16 cellular contexts compared by ENCODE assay signal in genomic region chr4:79578613-79579012, GRCh38.
"Had no signal": no experiment of that assay in that cellular context is flagged by ENCODE, and none has a peak within 500 bp of the region (broad histone marks: within the 10 kb centered on the region; RNA-seq: fewer than 3 reads in every experiment).

No MANE protein-coding gene starts in this region.

- H3K9me3 ChIP-seq: heart left ventricle, left ventricle myocardium inferior, pancreas, suprapubic skin had no signal

- H3K4me3 Mint-ChIP-seq: activated CD8-positive, alpha-beta T cell treated with anti-CD3 and anti-CD28 coated beads, Interleukin-2, amount 10 ng/mL, durations not matched to agents 7 days and 5 days; activated naive CD4-positive, alpha-beta T cell treated with anti-CD3 and anti-CD28 coated beads for 36 hours; activated T-helper 1 cell treated with anti-CD3 and anti-CD28 coated beads, Interleukin-12 subunit alpha, Interleukin-12 subunit beta, Interleukin-2, Interleukin-4 antibody, amounts not matched to agents 30 ng/mL and 10 ng/mL and 1 ng/mL, durations not matched to agents 14 hours and 24 hours and 36 hours; neural progenitor cell had no signal

- H3K4me1 Mint-ChIP-seq: neural progenitor cell had no signal

- H3K27ac ChIP-seq: cardiac muscle cell, heart left ventricle, left ventricle myocardium inferior, neural progenitor cell, pancreas, suprapubic skin, WERI-Rb-1 had no signal

- H3K36me3 Mint-ChIP-seq: neural progenitor cell had no signal

- H3K27ac Mint-ChIP-seq: activated CD8-positive, alpha-beta T cell treated with anti-CD3 and anti-CD28 coated beads, Interleukin-2, amount 10 ng/mL, durations not matched to agents 7 days and 5 days; activated naive CD4-positive, alpha-beta T cell treated with anti-CD3 and anti-CD28 coated beads for 36 hours; activated T-helper 1 cell treated with anti-CD3 and anti-CD28 coated beads, Interleukin-12 subunit alpha, Interleukin-12 subunit beta, Interleukin-2, Interleukin-4 antibody, amounts not matched to agents 30 ng/mL and 10 ng/mL and 1 ng/mL, durations not matched to agents 14 hours and 24 hours and 36 hours; neural progenitor cell had no signal

- H3K4me3 ChIP-seq: cardiac muscle cell, heart left ventricle, left ventricle myocardium inferior, neural progenitor cell, pancreas, suprapubic skin had no signal

- ATAC-seq: activated CD8-positive, alpha-beta T cell treated with anti-CD3 and anti-CD28 coated beads, Interleukin-2, amount 10 ng/mL, durations not matched to agents 7 days and 5 days; stimulated activated naive CD8-positive, alpha-beta T cell treated with anti-CD3 and anti-CD28 coated beads, Interleukin-15, Interleukin-2, amounts not matched to agents 100 U/mL and 50 U/mL, for 24 hours had no signal

- DNase-seq: activated CD4-positive, alpha-beta T cell treated with anti-CD3 and anti-CD28 coated beads for 4 hours; activated CD8-positive, alpha-beta T cell treated with anti-CD3 and anti-CD28 coated beads, Interleukin-2, amount 10 ng/mL, durations not matched to agents 7 days and 5 days; activated naive CD4-positive, alpha-beta T cell treated with anti-CD3 and anti-CD28 coated beads for 36 hours; foreskin melanocyte; heart left ventricle; left ventricle myocardium inferior; mesenchymal stem cell; pancreas; stimulated activated CD4-positive, alpha-beta T cell treated with anti-CD3 and anti-CD28 coated beads, Interleukin-4, amount 100 ng/mL, for 1 hour; stimulated activated CD8-positive, alpha-beta memory T cell treated with anti-CD3 and anti-CD28 coated beads, Interleukin-4, amount 100 ng/mL, for 48 hours; stimulated activated naive CD8-positive, alpha-beta T cell treated with anti-CD3 and anti-CD28 coated beads, Interleukin-15, Interleukin-2, amounts not matched to agents 100 U/mL and 50 U/mL, for 24 hours; WERI-Rb-1 had no signal
